ENCODE assay signal across 1 cellular context in the genomic region with DNA sequence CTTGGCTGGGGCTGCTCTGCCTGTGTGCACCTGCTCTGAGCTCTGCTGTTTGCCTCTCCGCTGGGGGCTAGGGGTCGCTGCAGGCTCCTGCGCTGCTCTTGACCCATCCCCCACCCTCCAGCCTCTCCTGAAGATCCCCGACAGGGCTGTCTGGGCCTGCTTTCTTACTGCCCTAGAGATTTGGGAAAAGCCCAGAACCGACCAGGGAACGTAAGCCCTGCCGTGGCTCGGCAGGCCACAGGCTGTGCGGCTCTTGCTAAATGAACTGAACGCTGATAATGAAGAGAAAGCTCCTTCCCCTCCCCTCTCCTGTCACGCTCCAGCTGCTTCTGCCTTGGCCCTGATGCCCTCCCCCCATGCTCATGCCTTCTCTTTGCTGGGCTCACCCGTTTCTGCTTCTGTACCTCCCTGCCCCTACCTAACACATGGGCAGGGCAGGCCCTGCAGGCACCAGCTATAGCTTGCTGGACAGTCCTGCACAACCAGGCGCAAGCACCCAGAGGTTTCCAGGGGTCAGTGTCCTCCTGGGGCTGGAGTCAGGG.
TF ChIP-seq lines count a peak whose summit lies in the region.

No MANE protein-coding gene starts in this region.

TF ChIP-seq in HepG2, 621 proteins besides CTCF, POLR2A, EP300 and RAD21 (continued from another document and continues in another):
- TF ChIP-seq ARHGAP35 (CRISPR knock-in tag; IDR thresholded peaks at IDR 0.05; ENCODE audit: borderline replicate concordance) (no peak; the same call in 1 of the 2 replicates), PCBP1 (IDR thresholded peaks at IDR 0.05; ENCODE audit: borderline replicate concordance, low read depth, low read length) (peak; percentile 93; the same call in 1 of the 2 replicates), ZNF782 (CRISPR knock-in tag; IDR thresholded peaks at IDR 0.05; ENCODE audit: borderline replicate concordance) (peak; percentile 84; the same call in 1 of the 2 replicates), KLF15 (CRISPR knock-in tag; IDR thresholded peaks at IDR 0.05; ENCODE audit: borderline replicate concordance) (no peak), PRMT3 (CRISPR knock-in tag; IDR thresholded peaks at IDR 0.05; ENCODE audit: borderline replicate concordance, low read depth) (no peak), HOXD1 (CRISPR knock-in tag; IDR thresholded peaks at IDR 0.05) (0 out of 2 replicates have a peak, but pooled peaks have one; percentile 48), SOX13 (IDR thresholded peaks at IDR 0.05) (no peak), SOX13 (CRISPR knock-in tag; conservative IDR thresholded peaks at IDR 0.05 in 1 of 2, IDR thresholded peaks at IDR 0.05 in 1 of 2) (0 out of 4 replicates have a peak, but pooled peaks of 1 of the 2 experiments have one; percentile 19), AKAP8 (CRISPR knock-in tag; IDR thresholded peaks at IDR 0.05) (no peak), REPIN1 (CRISPR knock-in tag; IDR thresholded peaks at IDR 0.05; ENCODE audit: borderline replicate concordance, low read depth) (peak; percentile 80; the same call in 1 of the 2 replicates), GATAD1 (CRISPR knock-in tag; IDR thresholded peaks at IDR 0.05) (no peak), ZFY (CRISPR knock-in tag; IDR thresholded peaks at IDR 0.05) (peak; percentile 52; the same call in 1 of the 2 replicates), CENPX (CRISPR knock-in tag; IDR thresholded peaks at IDR 0.05) (no peak), SIN3B (IDR thresholded peaks at IDR 0.05; ENCODE audit: low read length) (no peak), YEATS4 (CRISPR knock-in tag; IDR thresholded peaks at IDR 0.05; ENCODE audit: borderline replicate concordance) (no peak), HMG20B (CRISPR knock-in tag; conservative IDR thresholded peaks at IDR 0.05) (no peak; the same call in 1 of the 2 replicates), ZNF30 (CRISPR knock-in tag; IDR thresholded peaks at IDR 0.05) (no peak), ZNF3 (CRISPR knock-in tag; IDR thresholded peaks at IDR 0.05) (no peak), SUZ12 (IDR thresholded peaks at IDR 0.05; ENCODE audit: low read depth, low read length) (peak; percentile 16; the same call in 1 of the 2 replicates)
- TF ChIP-seq, protein P1, sequence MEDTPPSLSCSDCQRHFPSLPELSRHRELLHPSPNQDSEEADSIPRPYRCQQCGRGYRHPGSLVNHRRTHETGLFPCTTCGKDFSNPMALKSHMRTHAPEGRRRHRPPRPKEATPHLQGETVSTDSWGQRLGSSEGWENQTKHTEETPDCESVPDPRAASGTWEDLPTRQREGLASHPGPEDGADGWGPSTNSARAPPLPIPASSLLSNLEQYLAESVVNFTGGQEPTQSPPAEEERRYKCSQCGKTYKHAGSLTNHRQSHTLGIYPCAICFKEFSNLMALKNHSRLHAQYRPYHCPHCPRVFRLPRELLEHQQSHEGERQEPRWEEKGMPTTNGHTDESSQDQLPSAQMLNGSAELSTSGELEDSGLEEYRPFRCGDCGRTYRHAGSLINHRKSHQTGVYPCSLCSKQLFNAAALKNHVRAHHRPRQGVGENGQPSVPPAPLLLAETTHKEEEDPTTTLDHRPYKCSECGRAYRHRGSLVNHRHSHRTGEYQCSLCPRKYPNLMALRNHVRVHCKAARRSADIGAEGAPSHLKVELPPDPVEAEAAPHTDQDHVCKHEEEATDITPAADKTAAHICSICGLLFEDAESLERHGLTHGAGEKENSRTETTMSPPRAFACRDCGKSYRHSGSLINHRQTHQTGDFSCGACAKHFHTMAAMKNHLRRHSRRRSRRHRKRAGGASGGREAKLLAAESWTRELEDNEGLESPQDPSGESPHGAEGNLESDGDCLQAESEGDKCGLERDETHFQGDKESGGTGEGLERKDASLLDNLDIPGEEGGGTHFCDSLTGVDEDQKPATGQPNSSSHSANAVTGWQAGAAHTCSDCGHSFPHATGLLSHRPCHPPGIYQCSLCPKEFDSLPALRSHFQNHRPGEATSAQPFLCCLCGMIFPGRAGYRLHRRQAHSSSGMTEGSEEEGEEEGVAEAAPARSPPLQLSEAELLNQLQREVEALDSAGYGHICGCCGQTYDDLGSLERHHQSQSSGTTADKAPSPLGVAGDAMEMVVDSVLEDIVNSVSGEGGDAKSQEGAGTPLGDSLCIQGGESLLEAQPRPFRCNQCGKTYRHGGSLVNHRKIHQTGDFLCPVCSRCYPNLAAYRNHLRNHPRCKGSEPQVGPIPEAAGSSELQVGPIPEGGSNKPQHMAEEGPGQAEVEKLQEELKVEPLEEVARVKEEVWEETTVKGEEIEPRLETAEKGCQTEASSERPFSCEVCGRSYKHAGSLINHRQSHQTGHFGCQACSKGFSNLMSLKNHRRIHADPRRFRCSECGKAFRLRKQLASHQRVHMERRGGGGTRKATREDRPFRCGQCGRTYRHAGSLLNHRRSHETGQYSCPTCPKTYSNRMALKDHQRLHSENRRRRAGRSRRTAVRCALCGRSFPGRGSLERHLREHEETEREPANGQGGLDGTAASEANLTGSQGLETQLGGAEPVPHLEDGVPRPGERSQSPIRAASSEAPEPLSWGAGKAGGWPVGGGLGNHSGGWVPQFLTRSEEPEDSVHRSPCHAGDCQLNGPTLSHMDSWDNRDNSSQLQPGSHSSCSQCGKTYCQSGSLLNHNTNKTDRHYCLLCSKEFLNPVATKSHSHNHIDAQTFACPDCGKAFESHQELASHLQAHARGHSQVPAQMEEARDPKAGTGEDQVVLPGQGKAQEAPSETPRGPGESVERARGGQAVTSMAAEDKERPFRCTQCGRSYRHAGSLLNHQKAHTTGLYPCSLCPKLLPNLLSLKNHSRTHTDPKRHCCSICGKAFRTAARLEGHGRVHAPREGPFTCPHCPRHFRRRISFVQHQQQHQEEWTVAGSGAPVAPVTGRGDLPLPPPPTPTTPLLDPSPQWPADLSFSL (CRISPR knock-in tag; IDR thresholded peaks at IDR 0.05) = no peak
- TF ChIP-seq, protein P2, sequence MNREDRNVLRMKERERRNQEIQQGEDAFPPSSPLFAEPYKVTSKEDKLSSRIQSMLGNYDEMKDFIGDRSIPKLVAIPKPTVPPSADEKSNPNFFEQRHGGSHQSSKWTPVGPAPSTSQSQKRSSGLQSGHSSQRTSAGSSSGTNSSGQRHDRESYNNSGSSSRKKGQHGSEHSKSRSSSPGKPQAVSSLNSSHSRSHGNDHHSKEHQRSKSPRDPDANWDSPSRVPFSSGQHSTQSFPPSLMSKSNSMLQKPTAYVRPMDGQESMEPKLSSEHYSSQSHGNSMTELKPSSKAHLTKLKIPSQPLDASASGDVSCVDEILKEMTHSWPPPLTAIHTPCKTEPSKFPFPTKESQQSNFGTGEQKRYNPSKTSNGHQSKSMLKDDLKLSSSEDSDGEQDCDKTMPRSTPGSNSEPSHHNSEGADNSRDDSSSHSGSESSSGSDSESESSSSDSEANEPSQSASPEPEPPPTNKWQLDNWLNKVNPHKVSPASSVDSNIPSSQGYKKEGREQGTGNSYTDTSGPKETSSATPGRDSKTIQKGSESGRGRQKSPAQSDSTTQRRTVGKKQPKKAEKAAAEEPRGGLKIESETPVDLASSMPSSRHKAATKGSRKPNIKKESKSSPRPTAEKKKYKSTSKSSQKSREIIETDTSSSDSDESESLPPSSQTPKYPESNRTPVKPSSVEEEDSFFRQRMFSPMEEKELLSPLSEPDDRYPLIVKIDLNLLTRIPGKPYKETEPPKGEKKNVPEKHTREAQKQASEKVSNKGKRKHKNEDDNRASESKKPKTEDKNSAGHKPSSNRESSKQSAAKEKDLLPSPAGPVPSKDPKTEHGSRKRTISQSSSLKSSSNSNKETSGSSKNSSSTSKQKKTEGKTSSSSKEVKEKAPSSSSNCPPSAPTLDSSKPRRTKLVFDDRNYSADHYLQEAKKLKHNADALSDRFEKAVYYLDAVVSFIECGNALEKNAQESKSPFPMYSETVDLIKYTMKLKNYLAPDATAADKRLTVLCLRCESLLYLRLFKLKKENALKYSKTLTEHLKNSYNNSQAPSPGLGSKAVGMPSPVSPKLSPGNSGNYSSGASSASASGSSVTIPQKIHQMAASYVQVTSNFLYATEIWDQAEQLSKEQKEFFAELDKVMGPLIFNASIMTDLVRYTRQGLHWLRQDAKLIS (CRISPR knock-in tag; IDR thresholded peaks at IDR 0.05) = no peak
- TF ChIP-seq, protein P3, sequence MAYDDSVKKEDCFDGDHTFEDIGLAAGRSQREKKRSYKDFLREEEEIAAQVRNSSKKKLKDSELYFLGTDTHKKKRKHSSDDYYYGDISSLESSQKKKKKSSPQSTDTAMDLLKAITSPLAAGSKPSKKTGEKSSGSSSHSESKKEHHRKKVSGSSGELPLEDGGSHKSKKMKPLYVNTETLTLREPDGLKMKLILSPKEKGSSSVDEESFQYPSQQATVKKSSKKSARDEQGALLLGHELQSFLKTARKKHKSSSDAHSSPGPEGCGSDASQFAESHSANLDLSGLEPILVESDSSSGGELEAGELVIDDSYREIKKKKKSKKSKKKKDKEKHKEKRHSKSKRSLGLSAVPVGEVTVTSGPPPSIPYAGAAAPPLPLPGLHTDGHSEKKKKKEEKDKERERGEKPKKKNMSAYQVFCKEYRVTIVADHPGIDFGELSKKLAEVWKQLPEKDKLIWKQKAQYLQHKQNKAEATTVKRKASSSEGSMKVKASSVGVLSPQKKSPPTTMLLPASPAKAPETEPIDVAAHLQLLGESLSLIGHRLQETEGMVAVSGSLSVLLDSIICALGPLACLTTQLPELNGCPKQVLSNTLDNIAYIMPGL (CRISPR knock-in tag; IDR thresholded peaks at IDR 0.05; ENCODE audit: borderline replicate concordance in 1 of 2, low read depth in 1 of 2) = peak; percentile 81 to 87; a peak in 2 of 4 replicates
- TF ChIP-seq, protein P4, sequence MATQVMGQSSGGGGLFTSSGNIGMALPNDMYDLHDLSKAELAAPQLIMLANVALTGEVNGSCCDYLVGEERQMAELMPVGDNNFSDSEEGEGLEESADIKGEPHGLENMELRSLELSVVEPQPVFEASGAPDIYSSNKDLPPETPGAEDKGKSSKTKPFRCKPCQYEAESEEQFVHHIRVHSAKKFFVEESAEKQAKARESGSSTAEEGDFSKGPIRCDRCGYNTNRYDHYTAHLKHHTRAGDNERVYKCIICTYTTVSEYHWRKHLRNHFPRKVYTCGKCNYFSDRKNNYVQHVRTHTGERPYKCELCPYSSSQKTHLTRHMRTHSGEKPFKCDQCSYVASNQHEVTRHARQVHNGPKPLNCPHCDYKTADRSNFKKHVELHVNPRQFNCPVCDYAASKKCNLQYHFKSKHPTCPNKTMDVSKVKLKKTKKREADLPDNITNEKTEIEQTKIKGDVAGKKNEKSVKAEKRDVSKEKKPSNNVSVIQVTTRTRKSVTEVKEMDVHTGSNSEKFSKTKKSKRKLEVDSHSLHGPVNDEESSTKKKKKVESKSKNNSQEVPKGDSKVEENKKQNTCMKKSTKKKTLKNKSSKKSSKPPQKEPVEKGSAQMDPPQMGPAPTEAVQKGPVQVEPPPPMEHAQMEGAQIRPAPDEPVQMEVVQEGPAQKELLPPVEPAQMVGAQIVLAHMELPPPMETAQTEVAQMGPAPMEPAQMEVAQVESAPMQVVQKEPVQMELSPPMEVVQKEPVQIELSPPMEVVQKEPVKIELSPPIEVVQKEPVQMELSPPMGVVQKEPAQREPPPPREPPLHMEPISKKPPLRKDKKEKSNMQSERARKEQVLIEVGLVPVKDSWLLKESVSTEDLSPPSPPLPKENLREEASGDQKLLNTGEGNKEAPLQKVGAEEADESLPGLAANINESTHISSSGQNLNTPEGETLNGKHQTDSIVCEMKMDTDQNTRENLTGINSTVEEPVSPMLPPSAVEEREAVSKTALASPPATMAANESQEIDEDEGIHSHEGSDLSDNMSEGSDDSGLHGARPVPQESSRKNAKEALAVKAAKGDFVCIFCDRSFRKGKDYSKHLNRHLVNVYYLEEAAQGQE (IDR thresholded peaks at IDR 0.05; ENCODE audit: borderline replicate concordance in 1 of 2, low read depth in 1 of 2, low read length in 2 of 2) = peak; percentile 1 to 9; a peak in 3 of 4 replicates
- TF ChIP-seq, protein P5, sequence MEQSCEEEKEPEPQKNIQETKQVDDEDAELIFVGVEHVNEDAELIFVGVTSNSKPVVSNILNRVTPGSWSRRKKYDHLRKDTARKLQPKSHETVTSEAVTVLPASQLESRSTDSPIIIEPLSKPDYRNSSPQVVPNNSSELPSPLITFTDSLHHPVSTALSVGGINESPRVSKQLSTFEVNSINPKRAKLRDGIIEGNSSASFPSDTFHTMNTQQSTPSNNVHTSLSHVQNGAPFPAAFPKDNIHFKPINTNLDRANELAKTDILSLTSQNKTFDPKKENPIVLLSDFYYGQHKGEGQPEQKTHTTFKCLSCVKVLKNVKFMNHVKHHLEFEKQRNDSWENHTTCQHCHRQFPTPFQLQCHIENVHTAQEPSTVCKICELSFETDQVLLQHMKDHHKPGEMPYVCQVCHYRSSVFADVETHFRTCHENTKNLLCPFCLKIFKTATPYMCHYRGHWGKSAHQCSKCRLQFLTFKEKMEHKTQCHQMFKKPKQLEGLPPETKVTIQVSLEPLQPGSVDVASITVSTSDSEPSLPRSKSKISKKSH (CRISPR knock-in tag; IDR thresholded peaks at IDR 0.05; ENCODE audit: borderline replicate concordance) = peak; percentile 73; the same call in 1 of the 2 replicates
- TF ChIP-seq, protein P6, sequence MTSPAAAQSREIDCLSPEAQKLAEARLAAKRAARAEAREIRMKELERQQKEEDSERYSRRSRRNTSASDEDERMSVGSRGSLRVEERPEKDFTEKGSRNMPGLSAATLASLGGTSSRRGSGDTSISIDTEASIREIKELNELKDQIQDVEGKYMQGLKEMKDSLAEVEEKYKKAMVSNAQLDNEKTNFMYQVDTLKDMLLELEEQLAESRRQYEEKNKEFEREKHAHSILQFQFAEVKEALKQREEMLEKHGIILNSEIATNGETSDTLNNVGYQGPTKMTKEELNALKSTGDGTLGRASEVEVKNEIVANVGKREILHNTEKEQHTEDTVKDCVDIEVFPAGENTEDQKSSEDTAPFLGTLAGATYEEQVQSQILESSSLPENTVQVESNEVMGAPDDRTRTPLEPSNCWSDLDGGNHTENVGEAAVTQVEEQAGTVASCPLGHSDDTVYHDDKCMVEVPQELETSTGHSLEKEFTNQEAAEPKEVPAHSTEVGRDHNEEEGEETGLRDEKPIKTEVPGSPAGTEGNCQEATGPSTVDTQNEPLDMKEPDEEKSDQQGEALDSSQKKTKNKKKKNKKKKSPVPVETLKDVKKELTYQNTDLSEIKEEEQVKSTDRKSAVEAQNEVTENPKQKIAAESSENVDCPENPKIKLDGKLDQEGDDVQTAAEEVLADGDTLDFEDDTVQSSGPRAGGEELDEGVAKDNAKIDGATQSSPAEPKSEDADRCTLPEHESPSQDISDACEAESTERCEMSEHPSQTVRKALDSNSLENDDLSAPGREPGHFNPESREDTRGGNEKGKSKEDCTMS (CRISPR knock-in tag; conservative IDR thresholded peaks at IDR 0.05) = no peak
- TF ChIP-seq, protein P7, sequence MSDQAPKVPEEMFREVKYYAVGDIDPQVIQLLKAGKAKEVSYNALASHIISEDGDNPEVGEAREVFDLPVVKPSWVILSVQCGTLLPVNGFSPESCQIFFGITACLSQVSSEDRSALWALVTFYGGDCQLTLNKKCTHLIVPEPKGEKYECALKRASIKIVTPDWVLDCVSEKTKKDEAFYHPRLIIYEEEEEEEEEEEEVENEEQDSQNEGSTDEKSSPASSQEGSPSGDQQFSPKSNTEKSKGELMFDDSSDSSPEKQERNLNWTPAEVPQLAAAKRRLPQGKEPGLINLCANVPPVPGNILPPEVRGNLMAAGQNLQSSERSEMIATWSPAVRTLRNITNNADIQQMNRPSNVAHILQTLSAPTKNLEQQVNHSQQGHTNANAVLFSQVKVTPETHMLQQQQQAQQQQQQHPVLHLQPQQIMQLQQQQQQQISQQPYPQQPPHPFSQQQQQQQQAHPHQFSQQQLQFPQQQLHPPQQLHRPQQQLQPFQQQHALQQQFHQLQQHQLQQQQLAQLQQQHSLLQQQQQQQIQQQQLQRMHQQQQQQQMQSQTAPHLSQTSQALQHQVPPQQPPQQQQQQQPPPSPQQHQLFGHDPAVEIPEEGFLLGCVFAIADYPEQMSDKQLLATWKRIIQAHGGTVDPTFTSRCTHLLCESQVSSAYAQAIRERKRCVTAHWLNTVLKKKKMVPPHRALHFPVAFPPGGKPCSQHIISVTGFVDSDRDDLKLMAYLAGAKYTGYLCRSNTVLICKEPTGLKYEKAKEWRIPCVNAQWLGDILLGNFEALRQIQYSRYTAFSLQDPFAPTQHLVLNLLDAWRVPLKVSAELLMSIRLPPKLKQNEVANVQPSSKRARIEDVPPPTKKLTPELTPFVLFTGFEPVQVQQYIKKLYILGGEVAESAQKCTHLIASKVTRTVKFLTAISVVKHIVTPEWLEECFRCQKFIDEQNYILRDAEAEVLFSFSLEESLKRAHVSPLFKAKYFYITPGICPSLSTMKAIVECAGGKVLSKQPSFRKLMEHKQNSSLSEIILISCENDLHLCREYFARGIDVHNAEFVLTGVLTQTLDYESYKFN (CRISPR knock-in tag; conservative IDR thresholded peaks at IDR 0.05) = peak; percentile 64
